1 cellular context compared by ENCODE assay signal in genomic region chr7:30473903-30474302, GRCh38.
TF ChIP-seq lines count a peak whose summit lies in the region.

No MANE protein-coding gene starts in this region.

TF ChIP-seq in HepG2, 621 proteins besides CTCF, POLR2A, EP300 and RAD21:
- TF ChIP-seq ZNF24 (IDR thresholded peaks at IDR 0.05) = no peak
- TF ChIP-seq ZNF569 (CRISPR knock-in tag; IDR thresholded peaks at IDR 0.05; ENCODE audit: borderline replicate concordance) = no peak
- TF ChIP-seq ZNF629 (CRISPR knock-in tag; conservative IDR thresholded peaks at IDR 0.05) = 0 out of 2 replicates have a peak, but pooled peaks have one; percentile 31
- no peak for TF ChIP-seq TOE1 (CRISPR knock-in tag; IDR thresholded peaks at IDR 0.05)
- TF ChIP-seq MXI1 (IDR thresholded peaks at IDR 0.05; ENCODE audit: borderline replicate concordance, low read depth, low read length) = no peak
